2 cellular contexts compared by ENCODE assay signal in genomic region chr19:7228935-7229541, GRCh38.
TF ChIP-seq lines count a peak whose summit lies in the region.

No MANE protein-coding gene starts in this region.

TF ChIP-seq in HEK293, 187 proteins besides CTCF, POLR2A, EP300 and RAD21:
- no peak for TF ChIP-seq ZNF169 (tag by site-specific recombination; IDR thresholded peaks at IDR 0.05)
- TF ChIP-seq ZFP69B (tag by site-specific recombination; IDR thresholded peaks at IDR 0.05) = no peak
- TF ChIP-seq GLIS2 (tag by site-specific recombination; IDR thresholded peaks at IDR 0.05) = no peak
- no peak for TF ChIP-seq ZBTB11 (tag by site-specific recombination; conservative IDR thresholded peaks at IDR 0.05; ENCODE audit: low read depth)
- TF ChIP-seq BCL11A (tag by site-specific recombination; IDR thresholded peaks at IDR 0.05; ENCODE audit: low read depth) = no peak
- peak; percentile 100 for TF ChIP-seq ZNF366 (tag by site-specific recombination; conservative IDR thresholded peaks at IDR 0.05)
- TF ChIP-seq ZFP3 (tag by site-specific recombination; IDR thresholded peaks at IDR 0.05; ENCODE audit: low read depth) = no peak
- no peak for TF ChIP-seq ZNF202 (tag by site-specific recombination; IDR thresholded peaks at IDR 0.05; ENCODE audit: borderline replicate concordance)
- no peak for TF ChIP-seq KLF1 (tag by site-specific recombination; IDR thresholded peaks at IDR 0.05)
- TF ChIP-seq KLF7 (tag by site-specific recombination; IDR thresholded peaks at IDR 0.05; ENCODE audit: borderline replicate concordance) = no peak
- no peak for TF ChIP-seq ZNF561 (tag by site-specific recombination; IDR thresholded peaks at IDR 0.05; ENCODE audit: borderline replicate concordance)
- no peak for TF ChIP-seq HOXC10 (CRISPR knock-in tag; IDR thresholded peaks at IDR 0.05)
- TF ChIP-seq PRDM6 (tag by site-specific recombination; IDR thresholded peaks at IDR 0.05) = no peak
- peak; percentile 99 for TF ChIP-seq ZBTB17 (tag by site-specific recombination; IDR thresholded peaks at IDR 0.05)
- peak; percentile 7; the same call in 1 of the 2 replicates for TF ChIP-seq ZNF707 (tag by site-specific recombination; IDR thresholded peaks at IDR 0.05)
- no peak for TF ChIP-seq ZNF580 (tag by site-specific recombination; IDR thresholded peaks at IDR 0.05)
- TF ChIP-seq ZNF843 (tag by site-specific recombination; IDR thresholded peaks at IDR 0.05) = no peak
- TF ChIP-seq SALL2 (tag by site-specific recombination; IDR thresholded peaks at IDR 0.05; ENCODE audit: borderline replicate concordance) = no peak

TF ChIP-seq in K562, 482 proteins besides CTCF, POLR2A, EP300 and RAD21:
- TF ChIP-seq ZFX (CRISPR knock-in tag; IDR thresholded peaks at IDR 0.05) (no peak), EHMT2 (IDR thresholded peaks at IDR 0.05) (0 out of 2 replicates have a peak, but pooled peaks have one; percentile 25), ZNF12 (CRISPR knock-in tag; IDR thresholded peaks at IDR 0.05) (no peak)
